Comparison of ENCODE assay signal across 9 cellular contexts in genomic region chr22:50192056-50192824, GRCh38. TPM values are rescaled to one million over a fixed set of nuclear protein-coding genes. Genes with fewer than 3 reads are reported as not detected.
DNase-seq lines count a peak whose midpoint lies in the region; ATAC-seq and TF ChIP-seq lines count a peak whose summit lies in the region.
"Had no signal": no experiment of that assay in that cellular context is flagged by ENCODE, and none has a peak within 500 bp of the region (broad histone marks: within the 10 kb centered on the region; RNA-seq: fewer than 3 reads in every experiment).

No MANE protein-coding gene starts in this region.

- TF ChIP-seq CTCF in mucosa of descending colon (IDR thresholded peaks at IDR 0.05), result no peak

- H3K4me3 Mint-ChIP-seq in CD8-positive, alpha-beta memory T cell, result peak overlapping the region; percentile 68 to 93 (median 88)
- H3K4me3 Mint-ChIP-seq in activated naive CD8-positive, alpha-beta T cell treated with anti-CD3 and anti-CD28 coated beads, Interleukin-2, amount 10 ng/mL, durations not matched to agents 7 days and 5 days, result peak overlapping the region; percentile 95

- intact Hi-C loops in mucosa of descending colon (cut with DNase I, micrococcal nuclease), result no loop called here
- intact Hi-C loops in sciatic nerve (cut with DNase I), result no loop called here

- peaks cover 0 to 42% (median 0%) of the 10 kb centered on the region in 3 donors for H3K36me3 Mint-ChIP-seq in CD8-positive, alpha-beta memory T cell
- peaks cover 2% of the 10 kb centered on the region for H3K36me3 Mint-ChIP-seq in activated naive CD8-positive, alpha-beta T cell treated with anti-CD3 and anti-CD28 coated beads, Interleukin-2, amount 10 ng/mL, durations not matched to agents 7 days and 5 days

- CTCF ChIA-PET in CD8-positive, alpha-beta memory T cell (lab: Charles Lee), result interaction anchor here (0.9 to 3.4 kb wide), 4 partner anchors 34 to 334 kb away, joined by 3 to 14 read pairs (median 3); no protein-coding TSS in a partner anchor

- H3K36me3 ChIP-seq in CD8-positive, alpha-beta memory T cell (ENCODE audit: insufficient read depth, low read length), result peaks cover 14% of the 10 kb centered on the region
- H3K36me3 ChIP-seq in mucosa of descending colon (ENCODE audit: low read depth), result no peaks in the 10 kb centered on the region

- peaks cover 55% of the 10 kb centered on the region for H3K4me1 ChIP-seq in CD8-positive, alpha-beta memory T cell (ENCODE audit: insufficient read depth, low read length)
- peaks cover 39% of the 10 kb centered on the region for H3K4me1 ChIP-seq in mucosa of descending colon (ENCODE audit: low read depth)

- peak overlapping the region; percentile 93 for H3K27ac ChIP-seq in CD8-positive, alpha-beta memory T cell (ENCODE audit: low read depth, low read length)

- H3K4me3 ChIP-seq in CD8-positive, alpha-beta memory T cell (ENCODE audit: low read length), result peak overlapping the region; percentile 65
- H3K4me3 ChIP-seq in mucosa of descending colon, result no peak overlapping the region

- in situ Hi-C loops in KBM-7 (cut with MboI; ENCODE audit: low pct_unique_long_range_greater_than_20kb, low sequenced_read_pairs), result no loop called here

- H3K27me3 ChIP-seq in CD8-positive, alpha-beta memory T cell (ENCODE audit: insufficient read depth, low read length, poor library complexity, severe bottlenecking), result no peaks in the 10 kb centered on the region

- POLR2A ChIA-PET in CD8-positive, alpha-beta memory T cell (lab: Charles Lee), result interaction anchor here (1.0 to 2.3 kb wide), 5 partner anchors 8 to 169 kb away, joined by 3 to 5 read pairs (median 4); no protein-coding TSS in a partner anchor
- POLR2A ChIA-PET in activated naive CD8-positive, alpha-beta T cell treated with anti-CD3 and anti-CD28 coated beads, Interleukin-2, amount 10 ng/mL, durations not matched to agents 7 days and 5 days (lab: Charles Lee), result interaction anchor here (0.6 to 3.1 kb wide), 12 partner anchors 7 to 354 kb away, joined by 3 to 23 read pairs (median 6); partner anchors contain the start of genes LMF2, MLC1, NCAPH2 and SCO2

- H3K4me1 Mint-ChIP-seq in CD8-positive, alpha-beta memory T cell, result peaks cover 27 to 52% (median 34%) of the 10 kb centered on the region in 3 donors
- H3K4me1 Mint-ChIP-seq in activated naive CD8-positive, alpha-beta T cell treated with anti-CD3 and anti-CD28 coated beads, Interleukin-2, amount 10 ng/mL, durations not matched to agents 7 days and 5 days, result peaks cover 28% of the 10 kb centered on the region

- ATAC-seq in activated naive CD8-positive, alpha-beta T cell treated with anti-CD3 and anti-CD28 coated beads, Interleukin-2, amount 10 ng/mL, durations not matched to agents 7 days and 5 days (ENCODE audit: low read depth), result no peak
- ATAC-seq in mucosa of descending colon (no peak), HG02938 (IDR thresholded peaks at IDR 0.05; ENCODE audit: unreplicated experiment) (no peak), sciatic nerve (no peak)

- peaks cover 0 to 4% of the 10 kb centered on the region in 2 donors for H3K27me3 Mint-ChIP-seq in CD8-positive, alpha-beta memory T cell
- H3K27me3 Mint-ChIP-seq in activated naive CD8-positive, alpha-beta T cell treated with anti-CD3 and anti-CD28 coated beads, Interleukin-2, amount 10 ng/mL, durations not matched to agents 7 days and 5 days, result no peaks in the 10 kb centered on the region

- H3K9me3 Mint-ChIP-seq in CD8-positive, alpha-beta memory T cell, result no peaks in the 10 kb centered on the region
- H3K9me3 Mint-ChIP-seq in activated naive CD8-positive, alpha-beta T cell treated with anti-CD3 and anti-CD28 coated beads, Interleukin-2, amount 10 ng/mL, durations not matched to agents 7 days and 5 days, result no peaks in the 10 kb centered on the region

- H3K9me3 ChIP-seq in CD8-positive, alpha-beta memory T cell (ENCODE audit: low read length), result no peaks in the 10 kb centered on the region
- H3K9me3 ChIP-seq in mucosa of descending colon, result no peaks in the 10 kb centered on the region

- no peak for DNase-seq in CD8-positive, alpha-beta memory T cell
- peak; percentile 45 for DNase-seq in KBM-7
- DNase-seq in activated naive CD8-positive, alpha-beta T cell treated with anti-CD3 and anti-CD28 coated beads, Interleukin-2, amount 10 ng/mL, durations not matched to agents 7 days and 5 days, result no peak
- DNase-seq in mucosa of descending colon, result peak in 2 of 3 donors; percentile 40 to 55
- no peak for DNase-seq in NCI-H2107 (lab: John Stamatoyannopoulos, UW)
- no peak for DNase-seq in iPS-NIHi11 (ENCODE audit: low spot score)
- DNase-seq in sciatic nerve (ENCODE audit: low spot score), result no peak
- DNase-seq: NCI-H226 had no signal

- peak overlapping the region; percentile 95 to 100 (median 100) for H3K27ac Mint-ChIP-seq in CD8-positive, alpha-beta memory T cell
- H3K27ac Mint-ChIP-seq in activated naive CD8-positive, alpha-beta T cell treated with anti-CD3 and anti-CD28 coated beads, Interleukin-2, amount 10 ng/mL, durations not matched to agents 7 days and 5 days, result peak overlapping the region; percentile 98

RNA-seq across cellular contexts. Expression of gene TRABD, which starts 6.5 kb away (rescaled TPM):
- total RNA-seq in CD8-positive, alpha-beta memory T cell, result 100 to 1,000 TPM in 1 of 2 experiments, 10 to 100 TPM in 1; 96.2 to 102 TPM
- polyA plus RNA-seq in CD8-positive, alpha-beta memory T cell, result 49.0 TPM
- total RNA-seq in activated naive CD8-positive, alpha-beta T cell treated with anti-CD3 and anti-CD28 coated beads, Interleukin-2, amount 10 ng/mL, durations not matched to agents 7 days and 5 days, result 100 to 1,000 TPM; 116 to 121 TPM
- total RNA-seq in mucosa of descending colon, result 10 to 100 TPM; 36.8 to 52.6 (median 42.7) TPM
- total RNA-seq in sciatic nerve, result 22.8 TPM

RNA-seq across cellular contexts. Expression of gene SELENOO, which starts 8.6 kb away (rescaled TPM):
- total RNA-seq in CD8-positive, alpha-beta memory T cell, result 10 to 100 TPM; 22.3 to 25.9 TPM
- polyA plus RNA-seq in CD8-positive, alpha-beta memory T cell, result 6.1 TPM
- total RNA-seq in activated naive CD8-positive, alpha-beta T cell treated with anti-CD3 and anti-CD28 coated beads, Interleukin-2, amount 10 ng/mL, durations not matched to agents 7 days and 5 days, result 10 to 100 TPM; 27.9 to 33.3 TPM
- total RNA-seq in mucosa of descending colon, result 10 to 100 TPM; 21.5 to 23.8 (median 23.1) TPM
- 22.6 TPM for total RNA-seq in sciatic nerve

RNA-seq across cellular contexts. Expression of gene PANX2, which starts 21.7 kb away (rescaled TPM):
- total RNA-seq in CD8-positive, alpha-beta memory T cell, result 1 to 10 TPM; 1.7 to 1.8 TPM
- not detected for polyA plus RNA-seq in CD8-positive, alpha-beta memory T cell
- under 1 TPM; 0.11 TPM for total RNA-seq in activated naive CD8-positive, alpha-beta T cell treated with anti-CD3 and anti-CD28 coated beads, Interleukin-2, amount 10 ng/mL, durations not matched to agents 7 days and 5 days
- under 1 TPM in 1 of 3 donors, not detected in 2; 0.44 TPM for total RNA-seq in mucosa of descending colon
- 0.76 TPM for total RNA-seq in sciatic nerve

RNA-seq across cellular contexts. Expression of gene TUBGCP6, which starts 52.6 kb away (rescaled TPM):
- total RNA-seq in CD8-positive, alpha-beta memory T cell, result 10 to 100 TPM; 51.4 to 52.2 TPM
- polyA plus RNA-seq in CD8-positive, alpha-beta memory T cell, result 18.6 TPM
- total RNA-seq in activated naive CD8-positive, alpha-beta T cell treated with anti-CD3 and anti-CD28 coated beads, Interleukin-2, amount 10 ng/mL, durations not matched to agents 7 days and 5 days, result 10 to 100 TPM; 92.2 to 94.5 TPM
- 10 to 100 TPM; 34.5 to 41.6 (median 40.5) TPM for total RNA-seq in mucosa of descending colon
- total RNA-seq in sciatic nerve, result 47.6 TPM

RNA-seq across cellular contexts. Expression of gene HDAC10, which starts 58.8 kb away (rescaled TPM):
- total RNA-seq in CD8-positive, alpha-beta memory T cell, result 10 to 100 TPM; 42.5 to 44.7 TPM
- 7.5 TPM for polyA plus RNA-seq in CD8-positive, alpha-beta memory T cell
- total RNA-seq in activated naive CD8-positive, alpha-beta T cell treated with anti-CD3 and anti-CD28 coated beads, Interleukin-2, amount 10 ng/mL, durations not matched to agents 7 days and 5 days, result 100 to 1,000 TPM in 1 of 2 experiments, 10 to 100 TPM in 1; 99.1 to 111 TPM
- total RNA-seq in mucosa of descending colon, result 10 to 100 TPM; 39.5 to 66.3 (median 47.8) TPM
- 32.4 TPM for total RNA-seq in sciatic nerve

Comparison
In these comparisons a context has a peak if more than half of its experiments do, and no peak if none do; other contexts are left out.
1. DNase-seq: peak in KBM-7 (single experiment) and mucosa of descending colon (2 of 3); none in CD8-positive, alpha-beta memory T cell (0 of 5), activated naive CD8-positive, alpha-beta T cell treated with anti-CD3 and anti-CD28 coated beads, Interleukin-2, amount 10 ng/mL, durations not matched to agents 7 days and 5 days (single experiment), NCI-H2107 (single experiment), iPS-NIHi11 (single experiment) and sciatic nerve (single experiment).